In genomic region chr5:114148253-114148652, GRCh38 we compare ENCODE assay signal across 24 cellular contexts.
DNase-seq lines count a peak whose midpoint lies in the region; ATAC-seq and TF ChIP-seq lines count a peak whose summit lies in the region.
"Had no signal": no experiment of that assay in that cellular context is flagged by ENCODE, and none has a peak within 500 bp of the region (broad histone marks: within the 10 kb centered on the region; RNA-seq: fewer than 3 reads in every experiment).

No MANE protein-coding gene starts in this region.

- H3K9me3 ChIP-seq in body of pancreas: no peaks in the 10 kb centered on the region
- peaks cover 16% of the 10 kb centered on the region for H3K9me3 ChIP-seq in mesenchymal stem cell (ENCODE audit: control insufficient read depth, low read length)

- H2BK12ac ChIP-seq in mesenchymal stem cell (ENCODE audit: low read length in 2 of 2): no peak overlapping the region

- no peak overlapping the region for H2AK5ac ChIP-seq in mesenchymal stem cell (ENCODE audit: low read length, severe bottlenecking)

- H3K4me1 Mint-ChIP-seq in Calu3 (ENCODE audit: low read depth, unreplicated experiment): peaks cover 37% of the 10 kb centered on the region
- H3K4me1 Mint-ChIP-seq: CD4-positive, alpha-beta memory T cell; H9 had no signal

- H2BK15ac ChIP-seq in mesenchymal stem cell (ENCODE audit: low read depth, poor library complexity, severe bottlenecking): no peak overlapping the region

- peak; percentile 88 for ATAC-seq in body of pancreas
- no peak for ATAC-seq in Right ventricle myocardium superior (ENCODE audit: poor library complexity)
- ATAC-seq: GM12878, SK-N-SH treated with all-trans-retinoic acid at 6 μM for 48 hours had no signal

- DNase-seq in Calu3 (peak; percentile 60), body of pancreas (peak; percentile 66 to 82 (median 74)), left kidney (ENCODE audit: low read depth, low spot score) (peak; percentile 6), renal cortical epithelial cell (ENCODE audit: low read depth) (peak; percentile 51), GDM1 (lab: John Stamatoyannopoulos, UW) (no peak), mesenchymal stem cell (no peak), Right ventricle myocardium superior (no peak)
- DNase-seq in activated effector memory CD4-positive, alpha-beta T cell treated with Interleukin-2 at 50 U/mL for 16 hours: no peak
- DNase-seq: CD4-positive, alpha-beta memory T cell; DMS79 treated with DMSO at 0.1 percent for 48 hours; GM23248; H9; KG1; NCI-H1092 treated with DMSO at 0.1 percent for 48 hours; NCI-H1436 treated with DMSO at 0.1 percent for 48 hours; NCI-H2029 treated with DMSO at 0.1 percent for 48 hours; NCI-H226; NCI-H524; NCI-H774; NK-92 treated with Interleukin-12 subunit alpha and Interleukin-12 subunit beta, amount 100 ng/mL, for 24 hours had no signal

- 31 to 37% methylated on average over 3 of the region's 3 CpGs for whole genome bisulfite sequencing in body of pancreas, 2 donors
- 78% methylated on average over 2 of the region's 3 CpGs for WGBS in mesenchymal stem cell

- H3K36me3 Mint-ChIP-seq in Calu3 (ENCODE audit: insufficient read depth, unreplicated experiment): peaks cover 5% of the 10 kb centered on the region
- H3K36me3 Mint-ChIP-seq: CD4-positive, alpha-beta memory T cell had no signal

- H3K27ac ChIP-seq in body of pancreas (peak overlapping the region in 3 of 4 donors; percentile 45 to 73 (median 67)), mesenchymal stem cell (ENCODE audit: low read length, poor library complexity, severe bottlenecking) (no peak overlapping the region)
- H3K27ac ChIP-seq: BLaER1 treated with 17β-estradiol and CSF1 and Interleukin-3, amounts not matched to agents 10 nM and 100 nM; GM23248; HL-60 had no signal

- peak overlapping the region; percentile 94 for H3K27ac Mint-ChIP-seq in Calu3 (ENCODE audit: unreplicated experiment)
- H3K27ac Mint-ChIP-seq: CD4-positive, alpha-beta memory T cell had no signal

- no peak overlapping the region for H3K9ac ChIP-seq in mesenchymal stem cell (ENCODE audit: low read length)
- H3K9ac ChIP-seq: BLaER1 treated with 17β-estradiol and CSF1 and Interleukin-3, amounts not matched to agents 10 nM and 100 nM; GM23248 had no signal

- peaks cover 23% of the 10 kb centered on the region for H3K9me3 Mint-ChIP-seq in Calu3 (ENCODE audit: low read depth, unreplicated experiment)

- H3K18ac ChIP-seq in mesenchymal stem cell (ENCODE audit: low read depth in 1 of 2, low read length in 2 of 2): no peak overlapping the region

- H3K27me3 Mint-ChIP-seq in Calu3 (ENCODE audit: unreplicated experiment): no peaks in the 10 kb centered on the region
- H3K27me3 Mint-ChIP-seq: CD4-positive, alpha-beta memory T cell had no signal

- no peak overlapping the region for H3K4me2 ChIP-seq in mesenchymal stem cell (ENCODE audit: low read length, poor library complexity, severe bottlenecking)
- H3K4me2 ChIP-seq: BLaER1 treated with 17β-estradiol and CSF1 and Interleukin-3, amounts not matched to agents 10 nM and 100 nM had no signal

- no peak overlapping the region for H2BK120ac ChIP-seq in mesenchymal stem cell (ENCODE audit: low read depth, low read length)

- H2AFZ ChIP-seq in mesenchymal stem cell (ENCODE audit: low read depth, low read length): no peak overlapping the region
- H2AFZ ChIP-seq: GM23248 had no signal

- H3K4me3 Mint-ChIP-seq in Calu3 (ENCODE audit: low read depth, unreplicated experiment): peak overlapping the region; percentile 55
- H3K4me3 Mint-ChIP-seq: CD4-positive, alpha-beta memory T cell; H9 had no signal

- no peak overlapping the region for H3K14ac ChIP-seq in mesenchymal stem cell (ENCODE audit: low read length in 2 of 2)

- H3K4me3 ChIP-seq in body of pancreas (no peak overlapping the region), mesenchymal stem cell (ENCODE audit: insufficient read depth in 1 of 2, low read depth in 1 of 2, low read length in 2 of 2) (no peak overlapping the region)
- H3K4me3 ChIP-seq: BLaER1 treated with 17β-estradiol and CSF1 and Interleukin-3, amounts not matched to agents 10 nM and 100 nM; GM12878; GM23248 had no signal

- TF ChIP-seq CTCF in Calu3 (IDR thresholded peaks at IDR 0.05; ENCODE audit: unreplicated experiment) (no peak), body of pancreas (IDR thresholded peaks at IDR 0.05) (no peak)

- TF ChIP-seq POLR2A in body of pancreas (IDR thresholded peaks at IDR 0.05): no peak

- no peaks in the 10 kb centered on the region for H3K79me1 ChIP-seq in mesenchymal stem cell (replicated peaks; ENCODE audit: low read length, poor library complexity, severe bottlenecking)

- CTCF ChIA-PET in Calu3 (lab: Charles Lee): interaction anchor here (0.6 to 1.3 kb wide), 3 partner anchors 18 to 724 kb away, joined by 3 to 4 read pairs (median 3); no protein-coding TSS in a partner anchor

- H3K23ac ChIP-seq in mesenchymal stem cell (ENCODE audit: low read length in 2 of 2): no peak overlapping the region

- H3K4me1 ChIP-seq in body of pancreas (peaks cover 11% of the 10 kb centered on the region), mesenchymal stem cell (ENCODE audit: control insufficient read depth, insufficient read depth, low read depth, low read length) (no peaks in the 10 kb centered on the region)
- H3K4me1 ChIP-seq: BLaER1 treated with 17β-estradiol and CSF1 and Interleukin-3, amounts not matched to agents 10 nM and 100 nM had no signal

- BruUV-seq in Calu3 (replicated peaks; lab: Mats Ljungman, UMichigan): no TSS peak

- H3K36me3 ChIP-seq in body of pancreas (replicated peaks in 1 of 2; ENCODE audit: insufficient read depth in 1 of 2, low read depth in 2 of 2) (no peaks in the 10 kb centered on the region), mesenchymal stem cell (ENCODE audit: control insufficient read depth in 1 of 2, insufficient read depth in 2 of 2, low read depth in 1 of 2, low read length in 2 of 2) (no peaks in the 10 kb centered on the region)
- H3K36me3 ChIP-seq: BLaER1 treated with 17β-estradiol and CSF1 and Interleukin-3, amounts not matched to agents 10 nM and 100 nM had no signal

- H4K8ac ChIP-seq in mesenchymal stem cell (ENCODE audit: low read length): no peak overlapping the region

- no peak overlapping the region for H2BK5ac ChIP-seq in mesenchymal stem cell (ENCODE audit: low read depth, low read length, poor library complexity, severe bottlenecking)

- H4K91ac ChIP-seq in mesenchymal stem cell (ENCODE audit: low read length): no peak overlapping the region

- H3K4ac ChIP-seq in mesenchymal stem cell (ENCODE audit: low read depth in 1 of 2, low read length in 2 of 2): no peak overlapping the region

- H3K27me3 ChIP-seq in body of pancreas: no peaks in the 10 kb centered on the region
- H3K27me3 ChIP-seq in mesenchymal stem cell (ENCODE audit: control insufficient read depth in 1 of 2, insufficient read depth in 1 of 2, low read length in 2 of 2): no peaks in the 10 kb centered on the region
- H3K27me3 ChIP-seq: BLaER1 treated with 17β-estradiol and CSF1 and Interleukin-3, amounts not matched to agents 10 nM and 100 nM had no signal

- intact Hi-C loops in Calu3 (cut with micrococcal nuclease; ENCODE audit: unreplicated experiment): loop anchor here (1.0 kb wide), 1 partner anchor 30 kb away; no protein-coding TSS in a partner anchor
- intact Hi-C loops in body of pancreas (cut with DNase I): no loop called here
- intact Hi-C loops in Right ventricle myocardium superior (cut with DNase I): no loop called here

Comparison
In these comparisons a context has a peak if more than half of its experiments do, and no peak if none do; other contexts are left out.
1. DNase-seq: peak in Calu3 (single experiment), body of pancreas (4 of 4), left kidney (single experiment) and renal cortical epithelial cell (single experiment); none in GDM1 (single experiment), activated effector memory CD4-positive, alpha-beta T cell treated with Interleukin-2 at 50 U/mL for 16 hours (single experiment), mesenchymal stem cell (single experiment) and Right ventricle myocardium superior (single experiment).